Comparison of ENCODE assay signal across 8 cellular contexts in the genomic region with DNA sequence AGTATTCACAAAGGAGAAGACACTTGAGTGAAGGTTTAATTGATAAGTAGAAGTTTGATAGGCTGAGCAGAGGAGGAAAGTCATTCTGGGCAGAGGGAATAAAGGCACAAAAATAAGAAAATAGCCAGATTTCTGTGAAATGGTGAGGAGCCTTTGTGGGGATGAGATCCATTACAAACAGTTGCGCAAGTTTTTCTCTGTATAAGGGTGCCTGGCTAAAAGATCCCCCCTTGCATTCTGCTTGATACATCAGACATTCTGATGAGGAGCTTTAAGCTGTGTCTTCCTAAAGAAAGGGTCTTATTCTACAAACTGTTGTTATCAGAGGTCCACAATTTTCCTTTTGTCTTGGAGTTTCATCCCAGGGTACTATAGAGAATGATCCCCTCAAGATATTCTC.
"Had no signal": no experiment of that assay in that cellular context is flagged by ENCODE, and none has a peak within 500 bp of the region (broad histone marks: within the 10 kb centered on the region; RNA-seq: fewer than 3 reads in every experiment).

No MANE protein-coding gene starts in this region.

- ATAC-seq: HepG2, K562 had no signal

- H3K4me1 Mint-ChIP-seq: IgD-negative memory B cell had no signal

- H3K9me3 Mint-ChIP-seq: IgD-negative memory B cell had no signal

- H3K36me3 Mint-ChIP-seq: IgD-negative memory B cell had no signal

- H3K27ac ChIP-seq: HL-60, KMS-11 had no signal

- FAIRE-seq: HepG2, HTR-8/SVneo, K562 had no signal

- H3K9ac ChIP-seq: KMS-11 had no signal

- H3K4me2 ChIP-seq: KMS-11 had no signal

- H3K4me3 ChIP-seq: K562 had no signal

- H3K27me3 Mint-ChIP-seq: IgD-negative memory B cell had no signal

- DNase-seq: KBM-7, KG1 had no signal

- H3K27ac Mint-ChIP-seq: IgD-negative memory B cell had no signal
